In the genomic region with DNA sequence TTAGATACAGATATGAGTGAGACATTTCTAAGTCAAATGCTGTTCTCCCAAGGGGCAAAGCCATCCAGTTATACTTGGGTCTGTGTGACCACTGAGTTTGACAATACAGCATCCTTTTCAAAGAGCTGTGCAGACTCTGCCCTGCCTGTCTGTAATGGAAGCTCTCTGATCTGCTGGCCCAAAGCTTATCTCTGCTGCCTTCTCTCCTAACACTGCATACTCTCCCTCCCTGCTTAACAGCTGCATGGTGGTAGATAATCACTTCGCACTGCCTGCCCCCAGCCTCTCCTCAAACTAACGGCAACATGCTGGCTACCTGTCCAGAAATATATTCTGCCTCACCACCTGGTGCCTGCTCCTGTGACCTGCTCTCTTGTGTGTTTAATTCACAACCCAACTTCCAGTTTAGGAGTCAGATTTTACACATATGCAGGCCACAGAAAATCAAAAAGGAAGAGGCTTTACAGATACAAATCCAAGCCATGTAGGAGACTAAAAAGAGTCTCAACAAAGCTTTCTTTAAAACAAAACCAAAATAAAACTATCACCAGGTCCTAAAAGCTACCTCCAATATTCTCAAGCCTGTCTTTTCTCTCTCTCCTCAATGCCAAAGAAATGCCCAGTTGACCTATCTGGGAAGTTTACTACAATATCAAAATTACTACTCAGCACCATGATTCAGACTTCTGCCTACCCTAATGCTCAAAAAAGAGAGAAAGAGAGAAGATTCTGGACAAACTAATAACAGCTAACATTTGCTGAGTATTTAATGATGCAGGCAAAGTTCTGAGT, we compare ENCODE assay signal across 1 cellular context.
TF ChIP-seq lines count a peak whose summit lies in the region.

No MANE protein-coding gene starts in this region.

TF ChIP-seq in K562, 482 proteins besides CTCF, POLR2A, EP300 and RAD21 (continued from another document and continues in another):
- TF ChIP-seq, protein P1, sequence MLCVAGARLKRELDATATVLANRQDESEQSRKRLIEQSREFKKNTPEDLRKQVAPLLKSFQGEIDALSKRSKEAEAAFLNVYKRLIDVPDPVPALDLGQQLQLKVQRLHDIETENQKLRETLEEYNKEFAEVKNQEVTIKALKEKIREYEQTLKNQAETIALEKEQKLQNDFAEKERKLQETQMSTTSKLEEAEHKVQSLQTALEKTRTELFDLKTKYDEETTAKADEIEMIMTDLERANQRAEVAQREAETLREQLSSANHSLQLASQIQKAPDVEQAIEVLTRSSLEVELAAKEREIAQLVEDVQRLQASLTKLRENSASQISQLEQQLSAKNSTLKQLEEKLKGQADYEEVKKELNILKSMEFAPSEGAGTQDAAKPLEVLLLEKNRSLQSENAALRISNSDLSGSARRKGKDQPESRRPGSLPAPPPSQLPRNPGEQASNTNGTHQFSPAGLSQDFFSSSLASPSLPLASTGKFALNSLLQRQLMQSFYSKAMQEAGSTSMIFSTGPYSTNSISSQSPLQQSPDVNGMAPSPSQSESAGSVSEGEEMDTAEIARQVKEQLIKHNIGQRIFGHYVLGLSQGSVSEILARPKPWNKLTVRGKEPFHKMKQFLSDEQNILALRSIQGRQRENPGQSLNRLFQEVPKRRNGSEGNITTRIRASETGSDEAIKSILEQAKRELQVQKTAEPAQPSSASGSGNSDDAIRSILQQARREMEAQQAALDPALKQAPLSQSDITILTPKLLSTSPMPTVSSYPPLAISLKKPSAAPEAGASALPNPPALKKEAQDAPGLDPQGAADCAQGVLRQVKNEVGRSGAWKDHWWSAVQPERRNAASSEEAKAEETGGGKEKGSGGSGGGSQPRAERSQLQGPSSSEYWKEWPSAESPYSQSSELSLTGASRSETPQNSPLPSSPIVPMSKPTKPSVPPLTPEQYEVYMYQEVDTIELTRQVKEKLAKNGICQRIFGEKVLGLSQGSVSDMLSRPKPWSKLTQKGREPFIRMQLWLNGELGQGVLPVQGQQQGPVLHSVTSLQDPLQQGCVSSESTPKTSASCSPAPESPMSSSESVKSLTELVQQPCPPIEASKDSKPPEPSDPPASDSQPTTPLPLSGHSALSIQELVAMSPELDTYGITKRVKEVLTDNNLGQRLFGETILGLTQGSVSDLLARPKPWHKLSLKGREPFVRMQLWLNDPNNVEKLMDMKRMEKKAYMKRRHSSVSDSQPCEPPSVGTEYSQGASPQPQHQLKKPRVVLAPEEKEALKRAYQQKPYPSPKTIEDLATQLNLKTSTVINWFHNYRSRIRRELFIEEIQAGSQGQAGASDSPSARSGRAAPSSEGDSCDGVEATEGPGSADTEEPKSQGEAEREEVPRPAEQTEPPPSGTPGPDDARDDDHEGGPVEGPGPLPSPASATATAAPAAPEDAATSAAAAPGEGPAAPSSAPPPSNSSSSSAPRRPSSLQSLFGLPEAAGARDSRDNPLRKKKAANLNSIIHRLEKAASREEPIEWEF (CRISPR knock-in tag; IDR thresholded peaks at IDR 0.05): no peak
- TF ChIP-seq, protein P2, sequence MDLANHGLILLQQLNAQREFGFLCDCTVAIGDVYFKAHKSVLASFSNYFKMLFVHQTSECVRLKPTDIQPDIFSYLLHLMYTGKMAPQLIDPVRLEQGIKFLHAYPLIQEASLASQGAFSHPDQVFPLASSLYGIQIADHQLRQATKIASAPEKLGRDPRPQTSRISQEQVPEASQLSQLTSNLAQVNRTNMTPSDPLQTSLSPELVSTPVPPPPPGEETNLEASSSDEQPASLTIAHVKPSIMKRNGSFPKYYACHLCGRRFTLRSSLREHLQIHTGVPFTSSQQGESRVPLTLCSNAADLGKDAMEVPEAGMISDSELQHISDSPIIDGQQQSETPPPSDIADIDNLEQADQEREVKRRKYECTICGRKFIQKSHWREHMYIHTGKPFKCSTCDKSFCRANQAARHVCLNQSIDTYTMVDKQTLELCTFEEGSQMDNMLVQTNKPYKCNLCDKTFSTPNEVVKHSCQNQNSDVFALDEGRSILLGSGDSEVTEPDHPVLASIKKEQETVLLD (IDR thresholded peaks at IDR 0.05): peak; percentile 77
- TF ChIP-seq L3MBTL2 (IDR thresholded peaks at IDR 0.05): peak; percentile 57; the same call in 1 of the 2 replicates
- 0 out of 2 replicates have a peak, but pooled peaks have one; percentile 10 for TF ChIP-seq MAFG (tag; conservative IDR thresholded peaks at IDR 0.05)
- TF ChIP-seq TRIM24 (IDR thresholded peaks at IDR 0.05): peak; percentile 96 to 97
- peak; percentile 38 for TF ChIP-seq MEIS2 (IDR thresholded peaks at IDR 0.05; ENCODE audit: partially characterized antibody)
- TF ChIP-seq ZNF79 (CRISPR knock-in tag; IDR thresholded peaks at IDR 0.05; ENCODE audit: low read depth): no peak
- TF ChIP-seq, protein P3, sequence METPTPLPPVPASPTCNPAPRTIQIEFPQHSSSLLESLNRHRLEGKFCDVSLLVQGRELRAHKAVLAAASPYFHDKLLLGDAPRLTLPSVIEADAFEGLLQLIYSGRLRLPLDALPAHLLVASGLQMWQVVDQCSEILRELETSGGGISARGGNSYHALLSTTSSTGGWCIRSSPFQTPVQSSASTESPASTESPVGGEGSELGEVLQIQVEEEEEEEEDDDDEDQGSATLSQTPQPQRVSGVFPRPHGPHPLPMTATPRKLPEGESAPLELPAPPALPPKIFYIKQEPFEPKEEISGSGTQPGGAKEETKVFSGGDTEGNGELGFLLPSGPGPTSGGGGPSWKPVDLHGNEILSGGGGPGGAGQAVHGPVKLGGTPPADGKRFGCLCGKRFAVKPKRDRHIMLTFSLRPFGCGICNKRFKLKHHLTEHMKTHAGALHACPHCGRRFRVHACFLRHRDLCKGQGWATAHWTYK (CRISPR knock-in tag; IDR thresholded peaks at IDR 0.05): peak; percentile 62; the same call in 1 of the 2 replicates
- no peak for TF ChIP-seq TGIF2 (CRISPR knock-in tag; IDR thresholded peaks at IDR 0.05)
- no peak for TF ChIP-seq JUN (IDR thresholded peaks at IDR 0.05; ENCODE audit: borderline replicate concordance, low read depth, low read length)
- TF ChIP-seq JUN (CRISPR knock-in tag; IDR thresholded peaks at IDR 0.05; ENCODE audit: borderline replicate concordance): no peak; the same call in 1 of the 2 replicates
- no peak for TF ChIP-seq ZNF41 (CRISPR knock-in tag; conservative IDR thresholded peaks at IDR 0.05)
- TF ChIP-seq MCM7 (IDR thresholded peaks at IDR 0.05): no peak
- TF ChIP-seq SIN3A (IDR thresholded peaks at IDR 0.05; ENCODE audit: borderline replicate concordance in 2 of 2, control insufficient read depth in 1 of 2, low read depth in 2 of 2, low read length in 2 of 2): no peak; a peak in 2 of 4 replicates
- TF ChIP-seq SREBF1 (IDR thresholded peaks at IDR 0.05; ENCODE audit: borderline replicate concordance, low read depth, low read length): no peak
- TF ChIP-seq ZNF589 (CRISPR knock-in tag; IDR thresholded peaks at IDR 0.05; ENCODE audit: low read depth): 0 out of 2 replicates have a peak, but pooled peaks have one; percentile 75
- TF ChIP-seq, protein P4, sequence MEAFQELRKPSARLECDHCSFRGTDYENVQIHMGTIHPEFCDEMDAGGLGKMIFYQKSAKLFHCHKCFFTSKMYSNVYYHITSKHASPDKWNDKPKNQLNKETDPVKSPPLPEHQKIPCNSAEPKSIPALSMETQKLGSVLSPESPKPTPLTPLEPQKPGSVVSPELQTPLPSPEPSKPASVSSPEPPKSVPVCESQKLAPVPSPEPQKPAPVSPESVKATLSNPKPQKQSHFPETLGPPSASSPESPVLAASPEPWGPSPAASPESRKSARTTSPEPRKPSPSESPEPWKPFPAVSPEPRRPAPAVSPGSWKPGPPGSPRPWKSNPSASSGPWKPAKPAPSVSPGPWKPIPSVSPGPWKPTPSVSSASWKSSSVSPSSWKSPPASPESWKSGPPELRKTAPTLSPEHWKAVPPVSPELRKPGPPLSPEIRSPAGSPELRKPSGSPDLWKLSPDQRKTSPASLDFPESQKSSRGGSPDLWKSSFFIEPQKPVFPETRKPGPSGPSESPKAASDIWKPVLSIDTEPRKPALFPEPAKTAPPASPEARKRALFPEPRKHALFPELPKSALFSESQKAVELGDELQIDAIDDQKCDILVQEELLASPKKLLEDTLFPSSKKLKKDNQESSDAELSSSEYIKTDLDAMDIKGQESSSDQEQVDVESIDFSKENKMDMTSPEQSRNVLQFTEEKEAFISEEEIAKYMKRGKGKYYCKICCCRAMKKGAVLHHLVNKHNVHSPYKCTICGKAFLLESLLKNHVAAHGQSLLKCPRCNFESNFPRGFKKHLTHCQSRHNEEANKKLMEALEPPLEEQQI (IDR thresholded peaks at IDR 0.05): peak; percentile 99
- TF ChIP-seq JUND (IDR thresholded peaks at IDR 0.05; ENCODE audit: borderline replicate concordance, low read depth, low read length): peak; percentile 73
- TF ChIP-seq JUND (tag; IDR thresholded peaks at IDR 0.05; ENCODE audit: borderline replicate concordance, low read depth, low read length): peak; percentile 60; the same call in 1 of the 3 replicates
- no peak for TF ChIP-seq TEAD2 (tag; IDR thresholded peaks at IDR 0.05)
- TF ChIP-seq NFATC3 (IDR thresholded peaks at IDR 0.05): peak; percentile 61; the same call in 1 of the 2 replicates
- TF ChIP-seq, protein P5, sequence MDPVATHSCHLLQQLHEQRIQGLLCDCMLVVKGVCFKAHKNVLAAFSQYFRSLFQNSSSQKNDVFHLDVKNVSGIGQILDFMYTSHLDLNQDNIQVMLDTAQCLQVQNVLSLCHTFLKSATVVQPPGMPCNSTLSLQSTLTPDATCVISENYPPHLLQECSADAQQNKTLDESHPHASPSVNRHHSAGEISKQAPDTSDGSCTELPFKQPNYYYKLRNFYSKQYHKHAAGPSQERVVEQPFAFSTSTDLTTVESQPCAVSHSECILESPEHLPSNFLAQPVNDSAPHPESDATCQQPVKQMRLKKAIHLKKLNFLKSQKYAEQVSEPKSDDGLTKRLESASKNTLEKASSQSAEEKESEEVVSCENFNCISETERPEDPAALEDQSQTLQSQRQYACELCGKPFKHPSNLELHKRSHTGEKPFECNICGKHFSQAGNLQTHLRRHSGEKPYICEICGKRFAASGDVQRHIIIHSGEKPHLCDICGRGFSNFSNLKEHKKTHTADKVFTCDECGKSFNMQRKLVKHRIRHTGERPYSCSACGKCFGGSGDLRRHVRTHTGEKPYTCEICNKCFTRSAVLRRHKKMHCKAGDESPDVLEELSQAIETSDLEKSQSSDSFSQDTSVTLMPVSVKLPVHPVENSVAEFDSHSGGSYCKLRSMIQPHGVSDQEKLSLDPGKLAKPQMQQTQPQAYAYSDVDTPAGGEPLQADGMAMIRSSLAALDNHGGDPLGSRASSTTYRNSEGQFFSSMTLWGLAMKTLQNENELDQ (CRISPR knock-in tag; IDR thresholded peaks at IDR 0.05; ENCODE audit: borderline replicate concordance): no peak
- TF ChIP-seq GATAD2B (IDR thresholded peaks at IDR 0.05; ENCODE audit: borderline replicate concordance): peak; percentile 86
- peak; percentile 60; the same call in 1 of the 2 replicates for TF ChIP-seq ZKSCAN8 (CRISPR knock-in tag; IDR thresholded peaks at IDR 0.05)
- TF ChIP-seq PHTF2 (CRISPR knock-in tag; IDR thresholded peaks at IDR 0.05): no peak
- TF ChIP-seq POLR2AphosphoS2 (IDR thresholded peaks at IDR 0.05; ENCODE audit: low read length): no peak
- no peak for TF ChIP-seq RBM39 (optimal IDR thresholded peaks at IDR 0.05; ENCODE audit: low read depth, low read length)
- TF ChIP-seq STAT5A (IDR thresholded peaks at IDR 0.05; ENCODE audit: borderline replicate concordance, low read length): peak; percentile 96
- TF ChIP-seq, protein P6, sequence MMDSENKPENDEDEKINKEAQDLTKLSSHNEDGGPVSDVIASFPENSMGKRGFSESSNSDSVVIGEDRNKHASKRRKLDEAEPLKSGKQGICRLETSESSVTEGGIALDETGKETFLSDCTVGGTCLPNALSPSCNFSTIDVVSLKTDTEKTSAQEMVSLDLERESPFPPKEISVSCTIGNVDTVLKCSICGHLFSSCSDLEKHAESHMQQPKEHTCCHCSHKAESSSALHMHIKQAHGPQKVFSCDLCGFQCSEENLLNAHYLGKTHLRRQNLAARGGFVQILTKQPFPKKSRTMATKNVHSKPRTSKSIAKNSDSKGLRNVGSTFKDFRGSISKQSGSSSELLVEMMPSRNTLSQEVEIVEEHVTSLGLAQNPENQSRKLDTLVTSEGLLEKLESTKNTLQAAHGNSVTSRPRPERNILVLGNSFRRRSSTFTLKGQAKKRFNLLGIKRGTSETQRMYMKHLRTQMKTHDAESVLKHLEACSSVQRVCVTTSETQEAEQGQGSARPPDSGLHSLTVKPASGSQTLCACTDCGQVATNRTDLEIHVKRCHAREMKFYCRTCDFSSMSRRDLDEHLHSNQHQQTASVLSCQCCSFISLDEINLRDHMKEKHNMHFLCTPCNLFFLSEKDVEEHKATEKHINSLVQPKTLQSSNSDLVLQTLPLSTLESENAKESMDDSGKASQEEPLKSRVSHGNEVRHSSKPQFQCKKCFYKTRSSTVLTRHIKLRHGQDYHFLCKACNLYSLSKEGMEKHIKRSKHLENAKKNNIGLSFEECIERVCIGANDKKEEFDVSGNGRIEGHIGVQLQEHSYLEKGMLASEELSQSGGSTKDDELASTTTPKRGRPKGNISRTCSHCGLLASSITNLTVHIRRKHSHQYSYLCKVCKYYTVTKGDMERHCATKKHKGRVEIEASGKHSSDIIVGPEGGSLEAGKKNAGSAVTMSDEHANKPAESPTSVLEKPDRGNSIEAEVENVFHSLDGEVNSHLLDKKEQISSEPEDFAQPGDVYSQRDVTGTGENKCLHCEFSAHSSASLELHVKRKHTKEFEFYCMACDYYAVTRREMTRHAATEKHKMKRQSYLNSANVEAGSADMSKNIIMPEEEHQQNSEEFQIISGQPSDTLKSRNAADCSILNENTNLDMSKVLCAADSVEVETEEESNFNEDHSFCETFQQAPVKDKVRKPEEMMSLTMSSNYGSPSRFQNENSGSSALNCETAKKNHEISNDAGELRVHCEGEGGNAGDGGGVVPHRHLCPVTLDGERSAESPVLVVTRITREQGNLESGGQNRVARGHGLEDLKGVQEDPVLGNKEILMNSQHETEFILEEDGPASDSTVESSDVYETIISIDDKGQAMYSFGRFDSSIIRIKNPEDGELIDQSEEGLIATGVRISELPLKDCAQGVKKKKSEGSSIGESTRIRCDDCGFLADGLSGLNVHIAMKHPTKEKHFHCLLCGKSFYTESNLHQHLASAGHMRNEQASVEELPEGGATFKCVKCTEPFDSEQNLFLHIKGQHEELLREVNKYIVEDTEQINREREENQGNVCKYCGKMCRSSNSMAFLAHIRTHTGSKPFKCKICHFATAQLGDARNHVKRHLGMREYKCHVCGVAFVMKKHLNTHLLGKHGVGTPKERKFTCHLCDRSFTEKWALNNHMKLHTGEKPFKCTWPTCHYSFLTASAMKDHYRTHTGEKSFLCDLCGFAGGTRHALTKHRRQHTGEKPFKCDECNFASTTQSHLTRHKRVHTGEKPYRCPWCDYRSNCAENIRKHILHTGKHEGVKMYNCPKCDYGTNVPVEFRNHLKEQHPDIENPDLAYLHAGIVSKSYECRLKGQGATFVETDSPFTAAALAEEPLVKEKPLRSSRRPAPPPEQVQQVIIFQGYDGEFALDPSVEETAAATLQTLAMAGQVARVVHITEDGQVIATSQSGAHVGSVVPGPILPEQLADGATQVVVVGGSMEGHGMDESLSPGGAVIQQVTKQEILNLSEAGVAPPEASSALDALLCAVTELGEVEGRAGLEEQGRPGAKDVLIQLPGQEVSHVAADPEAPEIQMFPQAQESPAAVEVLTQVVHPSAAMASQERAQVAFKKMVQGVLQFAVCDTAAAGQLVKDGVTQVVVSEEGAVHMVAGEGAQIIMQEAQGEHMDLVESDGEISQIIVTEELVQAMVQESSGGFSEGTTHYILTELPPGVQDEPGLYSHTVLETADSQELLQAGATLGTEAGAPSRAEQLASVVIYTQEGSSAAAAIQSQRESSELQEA (IDR thresholded peaks at IDR 0.05; ENCODE audit: low read depth): no peak; the same call in 1 of the 2 replicates
- peak; percentile 59 to 77; a peak in 3 of 4 replicates for TF ChIP-seq MAZ (CRISPR knock-in tag; conservative IDR thresholded peaks at IDR 0.05 in 1 of 2, IDR thresholded peaks at IDR 0.05 in 1 of 2)
- no peak; the same call in 1 of the 2 replicates for TF ChIP-seq NR2C1 (IDR thresholded peaks at IDR 0.05)
- no peak for TF ChIP-seq NR2C1 (tag; IDR thresholded peaks at IDR 0.05)
- peak; percentile 88 for TF ChIP-seq SMAD4 (CRISPR knock-in tag; conservative IDR thresholded peaks at IDR 0.05)
- no peak for TF ChIP-seq ZNF77 (CRISPR knock-in tag; IDR thresholded peaks at IDR 0.05)
- TF ChIP-seq KLF10 (CRISPR knock-in tag; IDR thresholded peaks at IDR 0.05): no peak
